Comparison of ENCODE assay signal across 8 cellular contexts in the genomic region with DNA sequence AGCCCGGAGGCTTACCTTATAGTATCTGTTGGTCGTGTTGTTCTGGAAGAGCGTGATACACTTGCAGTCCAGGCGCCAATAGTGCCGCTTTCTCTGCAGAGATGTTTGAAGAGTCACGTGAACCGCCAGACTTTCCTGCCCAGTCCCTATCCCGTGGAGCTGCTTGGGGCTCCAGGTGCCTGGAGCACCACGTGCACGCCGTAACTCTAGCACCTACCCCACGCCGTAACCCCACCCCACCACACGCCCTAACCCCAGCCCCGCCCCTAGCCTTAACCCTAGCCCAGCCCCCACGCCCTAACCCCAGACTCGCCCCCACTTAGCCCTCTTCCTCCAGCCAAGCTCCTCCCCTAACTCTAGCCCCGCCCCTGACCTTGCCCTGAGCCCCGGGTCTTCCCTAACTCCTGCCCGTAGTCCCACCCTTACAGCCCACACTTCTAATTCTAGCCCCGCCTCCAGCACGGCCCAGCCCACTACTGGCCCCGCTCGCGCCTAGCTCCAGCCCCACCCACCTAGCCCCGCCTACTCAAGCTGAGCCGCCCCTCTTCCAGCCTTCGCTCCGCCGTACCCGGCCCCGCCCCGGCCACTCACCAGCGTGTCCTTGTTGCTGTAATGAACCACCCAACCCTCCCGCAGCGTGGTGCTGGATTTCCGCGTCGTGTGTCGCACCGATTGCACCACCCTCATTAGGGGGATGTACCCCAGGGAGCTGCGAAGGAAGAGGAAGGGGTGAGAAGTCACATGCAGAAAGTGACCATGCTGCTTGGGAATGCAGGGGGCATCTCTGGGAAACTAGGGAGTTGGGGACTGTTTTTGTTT. TPM values are rescaled to one million over a fixed set of nuclear protein-coding genes. Genes with fewer than 3 reads are reported as not detected.
DNase-seq lines count a peak whose midpoint lies in the region; ATAC-seq and TF ChIP-seq lines count a peak whose summit lies in the region.

No MANE protein-coding gene starts in this region.

- H3K9ac ChIP-seq in HCT116 (ENCODE audit: low read length), result peak overlapping the region; percentile 51

- DNase-seq in HCT116 (ENCODE audit: low read depth, low spot score), result peak; percentile 80
- DNase-seq in SW480 (ENCODE audit: low spot score), result peak; percentile 97
- peak; percentile 78 for DNase-seq in foreskin melanocyte
- peak in 43 of 56 donors; percentile 5 to 73 (median 30) for DNase-seq in nucleus accumbens (lab: John Stamatoyannopoulos, UW)
- no peak for DNase-seq in CD8-positive, alpha-beta memory T cell
- no peak for DNase-seq in activated effector memory CD4-positive, alpha-beta T cell treated with anti-CD3 and anti-CD28 coated beads, Interleukin-2, amount 50 U/mL, for 16 hours
- no peak for DNase-seq in cerebellar nuclear complex (lab: John Stamatoyannopoulos, UW)

- no peaks in the 10 kb centered on the region for H3K9me3 ChIP-seq in HCT116 (ENCODE audit: control insufficient read depth in 1 of 2, insufficient read depth in 1 of 2, low read depth in 1 of 2, low read length in 2 of 2)
- H3K9me3 ChIP-seq in CD8-positive, alpha-beta memory T cell (ENCODE audit: low read length), result no peaks in the 10 kb centered on the region

- peak overlapping the region; percentile 80 for H3K4me2 ChIP-seq in HCT116 (ENCODE audit: low read length)

- H3K36me3 ChIP-seq in HCT116 (ENCODE audit: control insufficient read depth in 1 of 2, insufficient read depth in 2 of 2, low read length in 2 of 2), result peaks cover 40% of the 10 kb centered on the region in 2 experiments
- H3K36me3 ChIP-seq in CD8-positive, alpha-beta memory T cell (ENCODE audit: insufficient read depth, low read length), result peaks cover 82% of the 10 kb centered on the region

- peaks cover 2 to 5% (median 5%) of the 10 kb centered on the region in 3 donors for H3K4me1 Mint-ChIP-seq in CD8-positive, alpha-beta memory T cell

- H3K27ac ChIP-seq in HCT116 (ENCODE audit: low read depth, low read length), result peak overlapping the region; percentile 73
- H3K27ac ChIP-seq in CD8-positive, alpha-beta memory T cell (ENCODE audit: low read depth, low read length), result no peak overlapping the region

- TF ChIP-seq POLR2A in HCT116 (IDR thresholded peaks at IDR 0.05; ENCODE audit: borderline replicate concordance, extremely low read depth, insufficient read depth, insufficient read length), result no peak

- peaks cover 13 to 89% (median 18%) of the 10 kb centered on the region in 3 donors for H3K36me3 Mint-ChIP-seq in CD8-positive, alpha-beta memory T cell

- no peaks in the 10 kb centered on the region for H3K27me3 Mint-ChIP-seq in CD8-positive, alpha-beta memory T cell

- H3K27ac Mint-ChIP-seq in CD8-positive, alpha-beta memory T cell, result peak overlapping the region in 3 of 8 donors; percentile 38 to 80 (median 79)

- H3K9me3 Mint-ChIP-seq in CD8-positive, alpha-beta memory T cell, result no peaks in the 10 kb centered on the region

- H3K4me1 ChIP-seq in HCT116 (ENCODE audit: control insufficient read depth in 1 of 2, insufficient read depth in 2 of 2, low read length in 2 of 2), result peaks cover 10 to 33% of the 10 kb centered on the region in 2 experiments
- no peaks in the 10 kb centered on the region for H3K4me1 ChIP-seq in CD8-positive, alpha-beta memory T cell (ENCODE audit: insufficient read depth, low read length)

- H3K9me2 ChIP-seq in HCT116 (ENCODE audit: insufficient read depth), result no peaks in the 10 kb centered on the region

- intact Hi-C loops in HCT116 (cut with micrococcal nuclease), result no loop called here

- no TSS peak for BruUV-seq in HCT116 (replicated peaks; lab: Mats Ljungman, UMichigan)

- no peak overlapping the region for H2AFZ ChIP-seq in HCT116 (ENCODE audit: low read depth, low read length, poor library complexity, severe bottlenecking)

- no peak for TF ChIP-seq RAD21 in HCT116 (IDR thresholded peaks at IDR 0.05; ENCODE audit: low read depth)

- H3K4me3 Mint-ChIP-seq in CD8-positive, alpha-beta memory T cell, result no peak overlapping the region

- no peaks in the 10 kb centered on the region for H3K27me3 ChIP-seq in HCT116 (ENCODE audit: insufficient read depth, low read length)
- H3K27me3 ChIP-seq in CD8-positive, alpha-beta memory T cell (ENCODE audit: insufficient read depth, low read length, poor library complexity, severe bottlenecking), result no peaks in the 10 kb centered on the region

- H4K20me1 ChIP-seq in HCT116 (ENCODE audit: insufficient read depth), result peaks cover 3% of the 10 kb centered on the region; the same call in 1 of the 2 replicates

- RAD21 ChIA-PET in HCT116 (lab: Charles Lee; ENCODE audit: low non-redundant PET in 1 of 2, low total read pairs in 2 of 2, uncharacterized antibody in 2 of 2, unreplicated experiment in 2 of 2), result interaction anchor here in 1 of 2 experiments (0.8 kb wide), 1 partner anchor 97 kb away, joined by 8 read pairs; no protein-coding TSS in a partner anchor

- TF ChIP-seq CTCF in HCT116 (IDR thresholded peaks at IDR 0.05 in 2 of 3, conservative IDR thresholded peaks at IDR 0.05 in 1 of 3; ENCODE audit: borderline replicate concordance in 1 of 3, insufficient read depth in 1 of 3, low read depth in 2 of 3, low read length in 2 of 3), result no peak

- CTCF ChIA-PET in HCT116 (lab: Charles Lee), result interaction anchor here (1.2 to 1.3 kb wide), 3 partner anchors 13 to 160 kb away, joined by 3 to 9 read pairs (median 5); a partner anchor contains a TSS
- CTCF ChIA-PET in CD8-positive, alpha-beta memory T cell (lab: Charles Lee), result interaction anchor here (0.6 to 1.6 kb wide), 3 partner anchors 31 to 143 kb away, joined by 3 to 4 read pairs (median 3); no protein-coding TSS in a partner anchor

- H3K79me2 ChIP-seq in HCT116 (ENCODE audit: insufficient read depth, low read length), result peaks cover 8% of the 10 kb centered on the region; the same call in 1 of the 2 replicates

- H3K4me3 ChIP-seq in HCT116 (replicated peaks in 1 of 2; ENCODE audit: low read depth in 1 of 2, low read length in 2 of 2), result peak overlapping the region; percentile 11 to 37
- H3K4me3 ChIP-seq in CD8-positive, alpha-beta memory T cell (ENCODE audit: low read length), result no peak overlapping the region

- ATAC-seq in HCT116 (peak; percentile 96), GM18498 (IDR thresholded peaks at IDR 0.05; ENCODE audit: unreplicated experiment) (no peak)

- POLR2A ChIA-PET in HCT116 (lab: Charles Lee), result interaction anchor here (0.8 to 1.6 kb wide), 4 partner anchors 14 to 97 kb away, joined by 3 to 11 read pairs (median 6); a partner anchor contains a TSS
- POLR2A ChIA-PET in CD8-positive, alpha-beta memory T cell (lab: Charles Lee), result no interaction called here

TF ChIP-seq in HCT116, 20 proteins besides CTCF, POLR2A, EP300 and RAD21:
- TF ChIP-seq POLR2AphosphoS5 (IDR thresholded peaks at IDR 0.05; ENCODE audit: low read depth, low read length) (0 out of 2 replicates have a peak, but pooled peaks have one; percentile 21), YY1 (IDR thresholded peaks at IDR 0.05; ENCODE audit: extremely low read depth, insufficient replicate concordance, low read depth, low read length) (no peak), SP1 (IDR thresholded peaks at IDR 0.05; ENCODE audit: low read depth) (peak; percentile 7; the same call in 1 of the 2 replicates), TCF7L2 (IDR thresholded peaks at IDR 0.05; ENCODE audit: borderline replicate concordance, extremely low read depth, insufficient read depth, insufficient read length) (no peak)
- TF ChIP-seq, protein P1, sequence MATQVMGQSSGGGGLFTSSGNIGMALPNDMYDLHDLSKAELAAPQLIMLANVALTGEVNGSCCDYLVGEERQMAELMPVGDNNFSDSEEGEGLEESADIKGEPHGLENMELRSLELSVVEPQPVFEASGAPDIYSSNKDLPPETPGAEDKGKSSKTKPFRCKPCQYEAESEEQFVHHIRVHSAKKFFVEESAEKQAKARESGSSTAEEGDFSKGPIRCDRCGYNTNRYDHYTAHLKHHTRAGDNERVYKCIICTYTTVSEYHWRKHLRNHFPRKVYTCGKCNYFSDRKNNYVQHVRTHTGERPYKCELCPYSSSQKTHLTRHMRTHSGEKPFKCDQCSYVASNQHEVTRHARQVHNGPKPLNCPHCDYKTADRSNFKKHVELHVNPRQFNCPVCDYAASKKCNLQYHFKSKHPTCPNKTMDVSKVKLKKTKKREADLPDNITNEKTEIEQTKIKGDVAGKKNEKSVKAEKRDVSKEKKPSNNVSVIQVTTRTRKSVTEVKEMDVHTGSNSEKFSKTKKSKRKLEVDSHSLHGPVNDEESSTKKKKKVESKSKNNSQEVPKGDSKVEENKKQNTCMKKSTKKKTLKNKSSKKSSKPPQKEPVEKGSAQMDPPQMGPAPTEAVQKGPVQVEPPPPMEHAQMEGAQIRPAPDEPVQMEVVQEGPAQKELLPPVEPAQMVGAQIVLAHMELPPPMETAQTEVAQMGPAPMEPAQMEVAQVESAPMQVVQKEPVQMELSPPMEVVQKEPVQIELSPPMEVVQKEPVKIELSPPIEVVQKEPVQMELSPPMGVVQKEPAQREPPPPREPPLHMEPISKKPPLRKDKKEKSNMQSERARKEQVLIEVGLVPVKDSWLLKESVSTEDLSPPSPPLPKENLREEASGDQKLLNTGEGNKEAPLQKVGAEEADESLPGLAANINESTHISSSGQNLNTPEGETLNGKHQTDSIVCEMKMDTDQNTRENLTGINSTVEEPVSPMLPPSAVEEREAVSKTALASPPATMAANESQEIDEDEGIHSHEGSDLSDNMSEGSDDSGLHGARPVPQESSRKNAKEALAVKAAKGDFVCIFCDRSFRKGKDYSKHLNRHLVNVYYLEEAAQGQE (IDR thresholded peaks at IDR 0.05; ENCODE audit: low read depth), result no peak
- TF ChIP-seq, protein P2, sequence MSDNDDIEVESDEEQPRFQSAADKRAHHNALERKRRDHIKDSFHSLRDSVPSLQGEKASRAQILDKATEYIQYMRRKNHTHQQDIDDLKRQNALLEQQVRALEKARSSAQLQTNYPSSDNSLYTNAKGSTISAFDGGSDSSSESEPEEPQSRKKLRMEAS (IDR thresholded peaks at IDR 0.05), result peak; percentile 76
TF ChIP-seq in HCT116: peak in this region for 3.

RNA-seq across cellular contexts. Expression of a gene that starts 19.6 kb away (rescaled TPM):
- 73.5 TPM for total RNA-seq in HCT116 (2021; ENCODE audit: unreplicated experiment)
- polyA plus RNA-seq in HCT116 (2012), result 62.1 and 81.0 TPM in 2 replicates
- total RNA-seq in CD8-positive, alpha-beta memory T cell, result 10 to 100 TPM; 61.6 to 63.8 TPM
- 88.0 TPM for polyA plus RNA-seq in CD8-positive, alpha-beta memory T cell

RNA-seq across cellular contexts. Expression of a gene that starts 36.4 kb away (rescaled TPM):
- total RNA-seq in HCT116 (2021; ENCODE audit: unreplicated experiment), result 2.0 TPM
- polyA plus RNA-seq in HCT116 (2012), result 0.64 and 1.3 TPM in 2 replicates
- 1 to 10 TPM; 2.5 TPM for total RNA-seq in CD8-positive, alpha-beta memory T cell
- not detected for polyA plus RNA-seq in CD8-positive, alpha-beta memory T cell

RNA-seq across cellular contexts. Expression of a gene that starts 48.5 kb away (rescaled TPM):
- 19.4 TPM for total RNA-seq in HCT116 (2021; ENCODE audit: unreplicated experiment)
- polyA plus RNA-seq in HCT116 (2012), result 9.0 and 13.3 TPM in 2 replicates
- total RNA-seq in CD8-positive, alpha-beta memory T cell, result 10 to 100 TPM; 21.6 to 24.4 TPM
- 6.4 TPM for polyA plus RNA-seq in CD8-positive, alpha-beta memory T cell

RNA-seq across cellular contexts. Expression of a gene that starts 48.9 kb away (rescaled TPM):
- 107 TPM for total RNA-seq in HCT116 (2021; ENCODE audit: unreplicated experiment)
- polyA plus RNA-seq in HCT116 (2012), result 95.1 and 137 TPM in 2 replicates
- 10 to 100 TPM; 68.8 to 70.4 TPM for total RNA-seq in CD8-positive, alpha-beta memory T cell
- polyA plus RNA-seq in CD8-positive, alpha-beta memory T cell, result 23.2 TPM

Comparison
In these comparisons a context has a peak if more than half of its experiments do, and no peak if none do; other contexts are left out.
1. DNase-seq: peak in HCT116 (single experiment), SW480 (single experiment), foreskin melanocyte (single experiment) and nucleus accumbens (43 of 56); none in CD8-positive, alpha-beta memory T cell (0 of 5), activated effector memory CD4-positive, alpha-beta T cell treated with anti-CD3 and anti-CD28 coated beads, Interleukin-2, amount 50 U/mL, for 16 hours (single experiment) and cerebellar nuclear complex (0 of 2).